ENCODE assay signal across 33 cellular contexts in the genomic region with DNA sequence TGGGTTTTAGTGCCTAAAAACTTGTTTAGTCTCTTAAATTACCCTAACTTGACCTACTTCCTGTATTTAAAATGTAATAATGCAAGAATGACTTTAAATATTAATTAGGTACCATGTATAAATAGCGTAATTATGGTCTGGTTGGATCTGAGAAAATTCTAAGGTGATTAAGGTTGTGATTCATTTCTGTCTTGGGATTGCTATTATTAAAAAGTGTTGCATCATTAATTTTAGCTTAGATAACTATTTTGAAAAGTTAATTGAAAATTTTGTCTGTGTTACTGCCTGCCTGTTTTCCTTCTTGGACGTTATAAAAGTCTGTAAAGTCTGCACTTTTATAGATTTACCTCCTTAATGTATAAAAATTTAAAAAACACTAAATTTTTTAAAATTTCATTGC.
"Had no signal": no experiment of that assay in that cellular context is flagged by ENCODE, and none has a peak within 500 bp of the region (broad histone marks: within the 10 kb centered on the region; RNA-seq: fewer than 3 reads in every experiment).

No MANE protein-coding gene starts in this region.

- DNase-seq: activated effector memory CD4-positive, alpha-beta T cell treated with anti-CD3 and anti-CD28 coated beads, Interleukin-2, amount 50 U/mL, for 16 hours; activated effector memory CD4-positive, alpha-beta T cell treated with Interleukin-2 at 50 U/mL for 16 hours; activated gamma-delta T cell; activated gamma-delta T cell treated with Interleukin-2 at 50 U/mL for 16 hours; activated naive CD4-positive, alpha-beta T cell; activated naive CD4-positive, alpha-beta T cell treated with anti-CD3 and anti-CD28 coated beads for 36 hours; activated naive CD4-positive, alpha-beta T cell treated with anti-CD3 and anti-CD28 coated beads, Interleukin-2, amount 10 ng/mL, durations not matched to agents 7 days and 5 days; activated naive CD4-positive, alpha-beta T cell treated with anti-CD3 and anti-CD28 coated beads, Interleukin-2, amount 50 U/mL, for 16 hours; activated naive CD4-positive, alpha-beta T cell treated with Interleukin-2 at 50 U/mL for 16 hours; activated naive CD8-positive, alpha-beta T cell treated with anti-CD3 and anti-CD28 coated beads for 36 hours; activated naive CD8-positive, alpha-beta T cell treated with anti-CD3 and anti-CD28 coated beads, Interleukin-2, amount 10 ng/mL, durations not matched to agents 7 days and 5 days; activated naive CD8-positive, alpha-beta T cell treated with anti-CD3 and anti-CD28 coated beads, Interleukin-2, amount 50 U/mL, for 24 hours; activated T-cell treated with anti-CD3 and anti-CD28 coated beads, Interleukin-2, amount 50 U/mL, for 1 hour; activated T-cell treated with anti-CD3 and anti-CD28 coated beads, Interleukin-2, amount 50 U/mL, for 24 hours; activated T-cell treated with anti-CD3 and anti-CD28 coated beads, Interleukin-2, amount 50 U/mL, for 4 hours; activated T-cell treated with anti-CD3 and anti-CD28 coated beads, Interleukin-2, amount 50 U/mL, for 48 hours; activated T-cell treated with anti-CD3 and anti-CD28 coated beads, Interleukin-2, amount 50 U/mL, for 72 hours; adrenal gland; amniotic stem cell; amygdala; anterior cingulate cortex; aorta; body of pancreas; brain microvascular endothelial cell; caudate nucleus; central memory CD4-positive, alpha-beta T cell had no signal

- H3K9me3 ChIP-seq: adrenal gland, ascending aorta, body of pancreas, breast epithelium had no signal

- H3K27ac ChIP-seq: adrenal gland, ascending aorta, body of pancreas, brain microvascular endothelial cell, breast epithelium, cardiac muscle cell had no signal

- FAIRE-seq: astrocyte, bronchial epithelial cell had no signal

- ATAC-seq: activated naive CD4-positive, alpha-beta T cell treated with anti-CD3 and anti-CD28 coated beads, Interleukin-2, amount 50 U/mL, for 72 hours; activated naive CD8-positive, alpha-beta T cell treated with anti-CD3 and anti-CD28 coated beads, Interleukin-2, amount 50 U/mL, for 24 hours; activated T-cell treated with anti-CD3 and anti-CD28 coated beads, Interleukin-2, amount 50 U/mL, for 4 hours; activated T-cell treated with anti-CD3 and anti-CD28 coated beads, Interleukin-2, amount 50 U/mL, for 72 hours; activated T-helper 17 cell treated with anti-CD3 and anti-CD28 coated beads, Interleukin-2, amount 50 U/mL, for 72 hours; body of pancreas had no signal

- H3K36me3 ChIP-seq: adrenal gland, brain microvascular endothelial cell, breast epithelium had no signal

- H3K4me3 ChIP-seq: adrenal gland, ascending aorta, body of pancreas, breast epithelium, cardiac muscle cell had no signal

- H3K27me3 ChIP-seq: adrenal gland, ascending aorta, body of pancreas, brain microvascular endothelial cell, breast epithelium, cardiac muscle cell had no signal

- H3K4me1 ChIP-seq: ascending aorta, body of pancreas, breast epithelium had no signal
